Comparison of ENCODE assay signal across 9 cellular contexts in the genomic region with DNA sequence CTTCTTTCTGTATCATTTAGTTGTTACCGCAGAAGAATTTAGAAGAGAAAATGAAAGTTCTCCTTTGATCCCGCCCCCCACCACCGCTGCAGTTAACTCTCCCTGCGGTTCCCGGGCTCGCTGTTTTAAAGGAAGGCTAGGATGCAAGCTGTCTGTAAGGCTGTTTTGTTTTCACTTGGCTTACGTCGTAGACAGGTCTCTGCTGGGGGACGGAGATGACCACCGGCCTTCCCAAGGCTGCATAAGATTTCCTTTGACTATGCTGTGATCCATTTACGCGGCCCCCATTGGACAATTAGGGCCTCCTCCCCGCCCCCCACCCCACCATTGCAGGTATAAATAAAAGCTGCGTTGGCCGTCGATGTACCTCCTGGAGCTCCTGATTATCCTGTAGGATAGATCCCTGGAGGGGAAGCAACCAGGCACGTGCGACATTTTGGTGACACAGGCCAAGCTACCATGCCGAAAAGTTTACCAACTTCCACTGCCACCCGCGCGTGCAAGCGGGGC. TPM values are rescaled to one million over a fixed set of nuclear protein-coding genes. Genes with fewer than 3 reads are reported as not detected.
DNase-seq lines count a peak whose midpoint lies in the region; ATAC-seq, FAIRE-seq and TF ChIP-seq lines count a peak whose summit lies in the region.
"Had no signal": no experiment of that assay in that cellular context is flagged by ENCODE, and none has a peak within 500 bp of the region (broad histone marks: within the 10 kb centered on the region; RNA-seq: fewer than 3 reads in every experiment).

No MANE protein-coding gene starts in this region.

- ATAC-seq in HG03439 (IDR thresholded peaks at IDR 0.05; ENCODE audit: unreplicated experiment) (no peak), HG02981 (IDR thresholded peaks at IDR 0.05; ENCODE audit: unreplicated experiment) (no peak)

- POLR2A ChIA-PET in BJ (lab: Charles Lee), result interaction anchor here (1.5 kb wide), 1 partner anchor 47 kb away, joined by 5 read pairs; no protein-coding TSS in a partner anchor

- peak overlapping the region; percentile 20 for H3K4me3 ChIP-seq in BJ (ENCODE audit: low read depth, low read length)
- H3K4me3 ChIP-seq in fibroblast of pulmonary artery (replicated peaks; ENCODE audit: low read depth, low read length), result peak overlapping the region; percentile 40

- TF ChIP-seq CTCF in BJ (IDR thresholded peaks at IDR 0.05; ENCODE audit: insufficient read depth, low read depth, low read length) (no peak), fibroblast of pulmonary artery (IDR thresholded peaks at IDR 0.05; ENCODE audit: low read length, missing control alignments) (no peak), D721Med (IDR thresholded peaks at IDR 0.05; ENCODE audit: insufficient read depth, missing control alignments) (no peak)

- DNase-seq in BJ (ENCODE audit: low read depth), result no peak
- peak; percentile 64 for DNase-seq in KBM-7
- DNase-seq in activated CD8-positive, alpha-beta memory T cell treated with anti-CD3 and anti-CD28 coated beads for 24 hours, result peak; percentile 79
- peak; percentile 45 for DNase-seq in fibroblast of pulmonary artery (ENCODE audit: low read depth)
- peak; percentile 46 for DNase-seq in stimulated activated CD4-positive, alpha-beta T cell treated with anti-CD3 and anti-CD28 coated beads, Interleukin-1b, Interleukin-23, amount 100 ng/mL, for 48 hours
- DNase-seq in D721Med (ENCODE audit: insufficient read length, low spot score), result no peak

- no peaks in the 10 kb centered on the region for H3K36me3 ChIP-seq in BJ (ENCODE audit: control insufficient read depth, insufficient read depth, low read length)

- in situ Hi-C loops in KBM-7 (cut with MboI; ENCODE audit: low pct_unique_long_range_greater_than_20kb, low sequenced_read_pairs), result no loop called here

- CTCF ChIA-PET in BJ (lab: Yijun Ruan, JAX), result interaction anchor here (0.6 to 1.7 kb wide), 2 partner anchors 26 to 31 kb away, joined by 3 to 4 read pairs; no protein-coding TSS in a partner anchor

- FAIRE-seq in D721Med (lab: Jason Lieb, UNC), result no peak
- FAIRE-seq: islet of Langerhans had no signal

- H3K27me3 ChIP-seq in BJ (ENCODE audit: control insufficient read depth, insufficient read depth, low read length), result peaks cover 9% of the 10 kb centered on the region

RNA-seq across cellular contexts. Expression of gene CPT1A, which starts 1.4 kb away (rescaled TPM):
- polyA plus RNA-seq in BJ (2011; rRNA removed), result 24.2 and 29.8 TPM in 2 replicates
- 47.3 and 56.5 TPM in 2 replicates for polyA minus RNA-seq in BJ (2011; rRNA and poly(A)+ RNA removed)

Comparison
In these comparisons a context has a peak if more than half of its experiments do, and no peak if none do; other contexts are left out.
1. DNase-seq: peak in KBM-7 (single experiment), activated CD8-positive, alpha-beta memory T cell treated with anti-CD3 and anti-CD28 coated beads for 24 hours (single experiment), fibroblast of pulmonary artery (single experiment) and stimulated activated CD4-positive, alpha-beta T cell treated with anti-CD3 and anti-CD28 coated beads, Interleukin-1b, Interleukin-23, amount 100 ng/mL, for 48 hours (single experiment); none in BJ (single experiment) and D721Med (single experiment).